10 cellular contexts compared by ENCODE assay signal in the genomic region with DNA sequence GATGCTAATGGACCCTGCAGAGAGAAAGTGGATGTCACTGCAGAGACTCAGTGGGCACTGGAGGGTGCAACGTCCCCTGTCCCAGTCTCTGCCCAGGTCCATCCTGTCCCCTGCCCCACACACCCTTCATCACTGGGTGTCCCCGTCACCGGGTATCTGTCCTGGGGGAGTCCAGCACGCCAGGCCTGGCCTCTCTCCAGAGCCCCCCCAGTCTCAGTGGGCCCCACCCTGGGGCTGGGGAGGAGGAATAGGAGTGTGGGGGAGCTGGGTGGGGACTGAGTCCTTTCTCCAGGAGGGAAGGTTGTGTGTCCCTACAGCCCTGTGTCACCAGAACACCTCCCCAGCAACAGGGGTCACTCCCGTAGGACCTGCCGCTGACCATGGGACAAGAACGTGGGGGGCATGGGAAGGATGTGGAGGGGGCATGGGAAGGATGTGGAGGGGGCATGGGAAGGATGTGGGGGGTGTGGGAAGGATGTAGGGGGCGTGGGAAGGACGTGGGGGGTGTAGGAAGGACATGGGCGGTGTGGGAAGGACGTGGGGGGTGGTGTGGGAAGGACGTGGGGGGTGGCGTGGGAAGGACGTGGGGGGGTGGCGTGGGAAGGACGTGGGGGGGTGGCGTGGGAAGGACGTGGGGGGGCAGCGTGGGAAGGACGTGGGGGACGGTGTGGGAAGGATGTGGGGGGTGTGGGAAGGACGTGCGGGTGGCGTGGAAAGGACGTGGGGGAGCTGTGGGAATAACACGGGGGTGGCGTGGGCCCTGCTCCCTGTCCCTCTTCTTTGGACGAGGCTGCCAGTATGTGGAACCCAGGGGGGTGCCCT. TPM values are rescaled to one million over a fixed set of nuclear protein-coding genes. Genes with fewer than 3 reads are reported as not detected.
DNase-seq lines count a peak whose midpoint lies in the region; ATAC-seq and TF ChIP-seq lines count a peak whose summit lies in the region.
"Had no signal": no experiment of that assay in that cellular context is flagged by ENCODE, and none has a peak within 500 bp of the region (broad histone marks: within the 10 kb centered on the region; RNA-seq: fewer than 3 reads in every experiment).

No MANE protein-coding gene starts in this region.

- peaks cover 26% of the 10 kb centered on the region for H3K4me1 ChIP-seq in BLaER1
- H3K4me1 ChIP-seq in right atrium auricular region = peaks cover 0 to 34% of the 10 kb centered on the region in 2 donors
- H3K4me1 ChIP-seq in gastrocnemius medialis = peaks cover 23 to 31% of the 10 kb centered on the region in 2 donors

- peaks cover 8% of the 10 kb centered on the region for H3K9me3 ChIP-seq in BLaER1
- H3K9me3 ChIP-seq in right atrium auricular region = no peaks in the 10 kb centered on the region
- H3K9me3 ChIP-seq in gastrocnemius medialis = no peaks in the 10 kb centered on the region

- H3K36me3 ChIP-seq in BLaER1 (no peaks in the 10 kb centered on the region), right atrium auricular region (no peaks in the 10 kb centered on the region), gastrocnemius medialis (no peaks in the 10 kb centered on the region)

- TF ChIP-seq CTCF in VCaP (conservative IDR thresholded peaks at IDR 0.05) = no peak
- TF ChIP-seq CTCF in right atrium auricular region (IDR thresholded peaks at IDR 0.05) = no peak
- TF ChIP-seq CTCF in gastrocnemius medialis (IDR thresholded peaks at IDR 0.05 in 4 of 5, conservative IDR thresholded peaks at IDR 0.05 in 1 of 5) = no peak

- H3K4me3 ChIP-seq in BLaER1 (peak overlapping the region; percentile 23; the same call in 1 of the 2 replicates), right atrium auricular region (no peak overlapping the region), gastrocnemius medialis (peak overlapping the region in 1 of 4 donors; percentile 48)

- peak overlapping the region; percentile 79 for H3K4me2 ChIP-seq in BLaER1

- H3K9ac ChIP-seq in BLaER1 = no peak overlapping the region

- intact Hi-C loops in gastrocnemius medialis (cut with DNase I; ENCODE audit: low total_unique reads) = no loop called here

- peaks cover 26% of the 10 kb centered on the region for H4K20me1 ChIP-seq in BLaER1

- ATAC-seq in gastrocnemius medialis (no peak), GM18867 (IDR thresholded peaks at IDR 0.05; ENCODE audit: unreplicated experiment) (no peak)

- in situ Hi-C loops in gastrocnemius medialis (cut with MboI; ENCODE audit: low sequenced_read_pairs in 4 of 4) = no loop called here

- H3K27ac ChIP-seq in BLaER1 = no peak overlapping the region
- peak overlapping the region; percentile 65; the same call in 1 of the 2 replicates for H3K27ac ChIP-seq in VCaP
- peak overlapping the region; percentile 80 to 82 for H3K27ac ChIP-seq in right atrium auricular region
- H3K27ac ChIP-seq in gastrocnemius medialis = peak overlapping the region; percentile 80 to 83 (median 80)

- no peak for TF ChIP-seq POLR2A in gastrocnemius medialis (IDR thresholded peaks at IDR 0.05)

- DNase-seq in right atrium auricular region (ENCODE audit: low spot score) (no peak), gastrocnemius medialis (peak in 1 of 2 donors; percentile 23), HPDE6-E6E7 (ENCODE audit: extremely low spot score) (no peak), activated gamma-delta T cell treated with Interleukin-2 at 50 U/mL for 16 hours (no peak), NCI-H82 (lab: John Stamatoyannopoulos, UW) (no peak)
- DNase-seq: activated effector memory CD4-positive, alpha-beta T cell treated with Interleukin-2 at 50 U/mL for 16 hours; MM.1S had no signal

- peaks cover 23% of the 10 kb centered on the region for H3K27me3 ChIP-seq in BLaER1
- no peaks in the 10 kb centered on the region for H3K27me3 ChIP-seq in right atrium auricular region
- no peaks in the 10 kb centered on the region for H3K27me3 ChIP-seq in gastrocnemius medialis

RNA-seq across cellular contexts. Expression of a gene that starts 21.0 kb away (rescaled TPM):
- total RNA-seq in right atrium auricular region = 10 to 100 TPM; 13.0 to 20.8 TPM
- total RNA-seq in gastrocnemius medialis = 1 to 10 TPM; 5.0 to 8.9 (median 5.2) TPM

RNA-seq across cellular contexts. Expression of a gene that starts 55.5 kb away (rescaled TPM):
- total RNA-seq in right atrium auricular region (100 to 1,000 TPM; 104 to 140 TPM), gastrocnemius medialis (100 to 1,000 TPM; 126 to 224 (median 169) TPM)
